11 cellular contexts compared by ENCODE assay signal in genomic region chr18:79516441-79516931, GRCh38.
A peak's percentile ranks its signal among the peaks of the same experiment; 100 is the strongest.
DNase-seq lines count a peak whose midpoint lies in the region; ATAC-seq and TF ChIP-seq lines count a peak whose summit lies in the region.
"Had no signal": no experiment of that assay in that cellular context is flagged by ENCODE, and none has a peak within 500 bp of the region (broad histone marks: within the 10 kb centered on the region; RNA-seq: fewer than 3 reads in every experiment).

No MANE protein-coding gene starts in this region.

- DNase-seq in OCI-LY7 (ENCODE audit: low spot score) (no peak), NCI-H2196 (lab: John Stamatoyannopoulos, UW; ENCODE audit: unreplicated experiment) (no peak), NCI-H510A (lab: John Stamatoyannopoulos, UW) (no peak)
- DNase-seq in activated CD8-positive, alpha-beta T cell treated with anti-CD3 and anti-CD28 coated beads for 36 hours = peak; percentile 42
- DNase-seq in effector memory CD8-positive, alpha-beta T cell = no peak
- DNase-seq in stimulated activated naive B cell treated with anti-CD40 and anti-IgM and Interleukin-4, amounts not matched to agents 10 μg/mL and 1 μg/mL and 100 μg/mL, for 72 hours = no peak
- DNase-seq: amniotic stem cell; KBM-7; stimulated activated CD4-positive, alpha-beta T cell treated with anti-CD3 and anti-CD28 coated beads, Interleukin-4, amount 100 ng/mL, for 1 hour had no signal

- peak overlapping the region; percentile 61 for H3K4me2 ChIP-seq in OCI-LY7 (ENCODE audit: low read length)

- no peaks in the 10 kb centered on the region for H3K9me3 ChIP-seq in OCI-LY7 (ENCODE audit: low read length)

- intact Hi-C loops in OCI-LY7 (cut with micrococcal nuclease; ENCODE audit: unreplicated experiment) = no loop called here
- intact Hi-C loops in activated CD8-positive, alpha-beta T cell treated with anti-CD3 and anti-CD28 coated beads for 36 hours (cut with micrococcal nuclease) = no loop called here

- H3K9me2 ChIP-seq in OCI-LY7 (ENCODE audit: insufficient read depth, low read length) = no peaks in the 10 kb centered on the region

- no peak for TF ChIP-seq CTCF in OCI-LY7 (conservative IDR thresholded peaks at IDR 0.05; ENCODE audit: low read length)
- TF ChIP-seq CTCF in activated CD8-positive, alpha-beta T cell treated with anti-CD3 and anti-CD28 coated beads for 36 hours (IDR thresholded peaks at IDR 0.05) = no peak

- BruUV-seq in OCI-LY7 (replicated peaks; lab: Mats Ljungman, UMichigan) = no TSS peak

- ATAC-seq in activated CD8-positive, alpha-beta T cell treated with anti-CD3 and anti-CD28 coated beads for 36 hours = peak; percentile 31
- ATAC-seq in effector memory CD8-positive, alpha-beta T cell (replicated peaks) = no peak
- ATAC-seq in stimulated activated naive B cell treated with anti-CD40 and anti-IgM and Interleukin-4, amounts not matched to agents 10 μg/mL and 1 μg/mL and 100 μg/mL, for 72 hours (replicated peaks) = no peak
- no peak for ATAC-seq in HG03457 (IDR thresholded peaks at IDR 0.05; ENCODE audit: unreplicated experiment)

- POLR2A ChIA-PET in OCI-LY7 (lab: Charles Lee) = no interaction called here
- POLR2A ChIA-PET in activated CD8-positive, alpha-beta T cell treated with anti-CD3 and anti-CD28 coated beads for 36 hours (lab: Charles Lee) = interaction anchor here (0.9 to 3.6 kb wide), 5 partner anchors 9 to 119 kb away, joined by 3 to 20 read pairs (median 3); no protein-coding TSS in a partner anchor

- no peaks in the 10 kb centered on the region for H3K27me3 Mint-ChIP-seq in activated CD8-positive, alpha-beta T cell treated with anti-CD3 and anti-CD28 coated beads for 36 hours
- H3K27me3 Mint-ChIP-seq in effector memory CD8-positive, alpha-beta T cell = no peaks in the 10 kb centered on the region
- H3K27me3 Mint-ChIP-seq in stimulated activated naive B cell treated with anti-CD40 and anti-IgM and Interleukin-4, amounts not matched to agents 10 μg/mL and 1 μg/mL and 100 μg/mL, for 72 hours = no peaks in the 10 kb centered on the region

- H3K4me3 Mint-ChIP-seq in activated CD8-positive, alpha-beta T cell treated with anti-CD3 and anti-CD28 coated beads for 36 hours = peak overlapping the region; percentile 66
- H3K4me3 Mint-ChIP-seq in effector memory CD8-positive, alpha-beta T cell = peak overlapping the region in 1 of 2 donors; percentile 71
- no peak overlapping the region for H3K4me3 Mint-ChIP-seq in stimulated activated naive B cell treated with anti-CD40 and anti-IgM and Interleukin-4, amounts not matched to agents 10 μg/mL and 1 μg/mL and 100 μg/mL, for 72 hours

- H3K27ac Mint-ChIP-seq in activated CD8-positive, alpha-beta T cell treated with anti-CD3 and anti-CD28 coated beads for 36 hours = peak overlapping the region; percentile 99
- peak overlapping the region; percentile 94 to 95 for H3K27ac Mint-ChIP-seq in effector memory CD8-positive, alpha-beta T cell
- H3K27ac Mint-ChIP-seq in stimulated activated naive B cell treated with anti-CD40 and anti-IgM and Interleukin-4, amounts not matched to agents 10 μg/mL and 1 μg/mL and 100 μg/mL, for 72 hours = peak overlapping the region; percentile 86

- H3K4me3 ChIP-seq in OCI-LY7 (ENCODE audit: low read depth, low read length, poor library complexity, severe bottlenecking) = peak overlapping the region; percentile 35
- H3K4me3 ChIP-seq: SK-N-MC had no signal

- H2AFZ ChIP-seq in OCI-LY7 (ENCODE audit: low read length) = peak overlapping the region; percentile 28; the same call in 1 of the 2 replicates

- peaks cover 61% of the 10 kb centered on the region for H3K4me1 ChIP-seq in OCI-LY7 (ENCODE audit: insufficient read depth, low read length, poor library complexity, severe bottlenecking)

- peaks cover 10% of the 10 kb centered on the region for H3K36me3 ChIP-seq in OCI-LY7 (ENCODE audit: insufficient read depth, low read length)

- no peaks in the 10 kb centered on the region for H4K20me1 ChIP-seq in OCI-LY7 (ENCODE audit: insufficient read depth, low read length)

- peaks cover 41% of the 10 kb centered on the region for H3K36me3 Mint-ChIP-seq in activated CD8-positive, alpha-beta T cell treated with anti-CD3 and anti-CD28 coated beads for 36 hours (ENCODE audit: low read depth)
- H3K36me3 Mint-ChIP-seq in effector memory CD8-positive, alpha-beta T cell (ENCODE audit: insufficient read depth) = peaks cover 3% of the 10 kb centered on the region
- H3K36me3 Mint-ChIP-seq in stimulated activated naive B cell treated with anti-CD40 and anti-IgM and Interleukin-4, amounts not matched to agents 10 μg/mL and 1 μg/mL and 100 μg/mL, for 72 hours = peaks cover 58 to 77% of the 10 kb centered on the region in 2 donors

- no peaks in the 10 kb centered on the region for H3K79me2 ChIP-seq in OCI-LY7 (ENCODE audit: insufficient read depth, low read depth, low read length)

- H3K27ac ChIP-seq in OCI-LY7 (ENCODE audit: low read depth, low read length, poor library complexity, severe bottlenecking) = peak overlapping the region; percentile 75
- H3K27ac ChIP-seq: SK-N-MC had no signal

- CTCF ChIA-PET in OCI-LY7 (lab: Charles Lee; ENCODE audit: unreplicated experiment) = no interaction called here
- CTCF ChIA-PET in activated CD8-positive, alpha-beta T cell treated with anti-CD3 and anti-CD28 coated beads for 36 hours (lab: Charles Lee) = interaction anchor here (0.6 to 1.5 kb wide), 3 partner anchors 8 to 138 kb away, joined by 3 to 5 read pairs (median 3); no protein-coding TSS in a partner anchor

- peaks cover 60% of the 10 kb centered on the region for H3K4me1 Mint-ChIP-seq in activated CD8-positive, alpha-beta T cell treated with anti-CD3 and anti-CD28 coated beads for 36 hours (ENCODE audit: low read depth)
- peaks cover 23 to 35% of the 10 kb centered on the region in 2 donors for H3K4me1 Mint-ChIP-seq in effector memory CD8-positive, alpha-beta T cell (ENCODE audit: low read depth in 2 of 2)
- H3K4me1 Mint-ChIP-seq in stimulated activated naive B cell treated with anti-CD40 and anti-IgM and Interleukin-4, amounts not matched to agents 10 μg/mL and 1 μg/mL and 100 μg/mL, for 72 hours = peaks cover 35 to 57% of the 10 kb centered on the region in 2 donors

- H3K9me3 Mint-ChIP-seq in activated CD8-positive, alpha-beta T cell treated with anti-CD3 and anti-CD28 coated beads for 36 hours = no peaks in the 10 kb centered on the region
- no peaks in the 10 kb centered on the region for H3K9me3 Mint-ChIP-seq in effector memory CD8-positive, alpha-beta T cell
- no peaks in the 10 kb centered on the region for H3K9me3 Mint-ChIP-seq in stimulated activated naive B cell treated with anti-CD40 and anti-IgM and Interleukin-4, amounts not matched to agents 10 μg/mL and 1 μg/mL and 100 μg/mL, for 72 hours
